ENCODE assay signal across 16 cellular contexts in genomic region chr14:49900973-49901372, GRCh38. TPM values are rescaled to one million over a fixed set of nuclear protein-coding genes. Genes with fewer than 3 reads are reported as not detected.
A peak's percentile ranks its signal among the peaks of the same experiment; 100 is the strongest.
DNase-seq lines count a peak whose midpoint lies in the region; ATAC-seq and TF ChIP-seq lines count a peak whose summit lies in the region.
"Had no signal": no experiment of that assay in that cellular context is flagged by ENCODE, and none has a peak within 500 bp of the region (broad histone marks: within the 10 kb centered on the region; RNA-seq: fewer than 3 reads in every experiment).

No MANE protein-coding gene starts in this region.

- DNase-seq in activated T-cell treated with anti-CD3 and anti-CD28 coated beads, Interleukin-2, amount 50 U/mL, for 24 hours: no peak
- DNase-seq in activated T-cell treated with anti-CD3 and anti-CD28 coated beads for 4 hours (no peak), RWPE2 (ENCODE audit: low spot score) (no peak), NCI-H526 treated with DMSO at 0.1 percent for 48 hours (lab: John Stamatoyannopoulos, UW) (no peak), NCI-H2081 (lab: John Stamatoyannopoulos, UW) (no peak)
- DNase-seq in stimulated activated effector memory CD8-positive, alpha-beta T cell treated with anti-CD3 and anti-CD28 coated beads, Interleukin-12 subunit alpha, Interleukin-12 subunit beta, amount 100 ng/mL, for 72 hours (ENCODE audit: low spot score in 2 of 2): no peak
- DNase-seq: 8988T; AML-193; CD4-positive, CD25-positive, alpha-beta regulatory T cell; DMS53; GF-D8; GM23248 had no signal

- no peak overlapping the region for H3K4me3 Mint-ChIP-seq in activated T-cell treated with anti-CD3 and anti-CD28 coated beads, Interleukin-2, amount 50 U/mL, for 24 hours
- H3K4me3 Mint-ChIP-seq in stimulated activated effector memory CD8-positive, alpha-beta T cell treated with anti-CD3 and anti-CD28 coated beads, Interleukin-12 subunit alpha, Interleukin-12 subunit beta, amount 100 ng/mL, for 72 hours: no peak overlapping the region
- H3K4me3 Mint-ChIP-seq: CD4-positive, CD25-positive, alpha-beta regulatory T cell had no signal

- no peak overlapping the region for H3K4me3 ChIP-seq in RWPE2 (ENCODE audit: severe bottlenecking)
- H3K4me3 ChIP-seq: BLaER1 treated with 17β-estradiol and CSF1 and Interleukin-3, amounts not matched to agents 10 nM and 100 nM; GM23248 had no signal

- no peaks in the 10 kb centered on the region for H3K27me3 Mint-ChIP-seq in activated T-cell treated with anti-CD3 and anti-CD28 coated beads, Interleukin-2, amount 50 U/mL, for 24 hours
- H3K27me3 Mint-ChIP-seq: CD4-positive, CD25-positive, alpha-beta regulatory T cell had no signal

- H3K27ac Mint-ChIP-seq in activated T-cell treated with anti-CD3 and anti-CD28 coated beads, Interleukin-2, amount 50 U/mL, for 24 hours: peak overlapping the region; percentile 92
- peak overlapping the region; percentile 99 for H3K27ac Mint-ChIP-seq in stimulated activated effector memory CD8-positive, alpha-beta T cell treated with anti-CD3 and anti-CD28 coated beads, Interleukin-12 subunit alpha, Interleukin-12 subunit beta, amount 100 ng/mL, for 72 hours
- H3K27ac Mint-ChIP-seq: CD4-positive, CD25-positive, alpha-beta regulatory T cell had no signal

- H3K36me3 ChIP-seq in RWPE2 (ENCODE audit: low read depth): peaks cover 29% of the 10 kb centered on the region

- ATAC-seq in RWPE2 (ENCODE audit: low read depth): 0 out of 3 replicates have a peak, but pooled peaks have one; percentile 35
- ATAC-seq in esophagus mucosa: peak; percentile 59
- no peak for ATAC-seq in stimulated activated effector memory CD8-positive, alpha-beta T cell treated with anti-CD3 and anti-CD28 coated beads, Interleukin-12 subunit alpha, Interleukin-12 subunit beta, amount 100 ng/mL, for 72 hours
- ATAC-seq: HCT116 had no signal

- no peaks in the 10 kb centered on the region for H3K9me3 ChIP-seq in RWPE2 (ENCODE audit: severe bottlenecking)
- H3K9me3 ChIP-seq: BLaER1 treated with 17β-estradiol and CSF1 and Interleukin-3, amounts not matched to agents 10 nM and 100 nM had no signal

- no peak for TF ChIP-seq CTCF in RWPE2 (IDR thresholded peaks at IDR 0.05; ENCODE audit: poor library complexity, severe bottlenecking)

- H3K36me3 Mint-ChIP-seq in activated T-cell treated with anti-CD3 and anti-CD28 coated beads, Interleukin-2, amount 50 U/mL, for 24 hours (ENCODE audit: low read depth): peaks cover 39% of the 10 kb centered on the region
- peaks cover 71% of the 10 kb centered on the region for H3K36me3 Mint-ChIP-seq in stimulated activated effector memory CD8-positive, alpha-beta T cell treated with anti-CD3 and anti-CD28 coated beads, Interleukin-12 subunit alpha, Interleukin-12 subunit beta, amount 100 ng/mL, for 72 hours

- peaks cover 28% of the 10 kb centered on the region for H3K4me1 ChIP-seq in RWPE2 (ENCODE audit: insufficient read depth, poor library complexity, severe bottlenecking)

- H3K4me1 Mint-ChIP-seq in activated T-cell treated with anti-CD3 and anti-CD28 coated beads, Interleukin-2, amount 50 U/mL, for 24 hours (ENCODE audit: low read depth): peaks cover 46% of the 10 kb centered on the region
- H3K4me1 Mint-ChIP-seq in stimulated activated effector memory CD8-positive, alpha-beta T cell treated with anti-CD3 and anti-CD28 coated beads, Interleukin-12 subunit alpha, Interleukin-12 subunit beta, amount 100 ng/mL, for 72 hours: peaks cover 29% of the 10 kb centered on the region

- H3K9me3 Mint-ChIP-seq in activated T-cell treated with anti-CD3 and anti-CD28 coated beads, Interleukin-2, amount 50 U/mL, for 24 hours: peaks cover 2% of the 10 kb centered on the region
- peaks cover 2% of the 10 kb centered on the region for H3K9me3 Mint-ChIP-seq in stimulated activated effector memory CD8-positive, alpha-beta T cell treated with anti-CD3 and anti-CD28 coated beads, Interleukin-12 subunit alpha, Interleukin-12 subunit beta, amount 100 ng/mL, for 72 hours

- H3K27me3 ChIP-seq in RWPE2 (ENCODE audit: insufficient read depth, poor library complexity, severe bottlenecking): no peaks in the 10 kb centered on the region
- H3K27me3 ChIP-seq: BLaER1 treated with 17β-estradiol and CSF1 and Interleukin-3, amounts not matched to agents 10 nM and 100 nM had no signal

- H3K27ac ChIP-seq in RWPE2 (ENCODE audit: poor library complexity, severe bottlenecking): peak overlapping the region; percentile 88
- H3K27ac ChIP-seq: BLaER1 treated with 17β-estradiol and CSF1 and Interleukin-3, amounts not matched to agents 10 nM and 100 nM; GM23248; HL-60 had no signal

RNA-seq across cellular contexts. Expression of gene ARF6, which starts 8.1 kb away (rescaled TPM):
- 144 TPM for total RNA-seq in esophagus mucosa

RNA-seq across cellular contexts. Expression of gene NEMF, which starts 48.4 kb away (rescaled TPM):
- total RNA-seq in esophagus mucosa: 40.1 TPM
